ENCODE assay signal across 1 cellular context in the genomic region with DNA sequence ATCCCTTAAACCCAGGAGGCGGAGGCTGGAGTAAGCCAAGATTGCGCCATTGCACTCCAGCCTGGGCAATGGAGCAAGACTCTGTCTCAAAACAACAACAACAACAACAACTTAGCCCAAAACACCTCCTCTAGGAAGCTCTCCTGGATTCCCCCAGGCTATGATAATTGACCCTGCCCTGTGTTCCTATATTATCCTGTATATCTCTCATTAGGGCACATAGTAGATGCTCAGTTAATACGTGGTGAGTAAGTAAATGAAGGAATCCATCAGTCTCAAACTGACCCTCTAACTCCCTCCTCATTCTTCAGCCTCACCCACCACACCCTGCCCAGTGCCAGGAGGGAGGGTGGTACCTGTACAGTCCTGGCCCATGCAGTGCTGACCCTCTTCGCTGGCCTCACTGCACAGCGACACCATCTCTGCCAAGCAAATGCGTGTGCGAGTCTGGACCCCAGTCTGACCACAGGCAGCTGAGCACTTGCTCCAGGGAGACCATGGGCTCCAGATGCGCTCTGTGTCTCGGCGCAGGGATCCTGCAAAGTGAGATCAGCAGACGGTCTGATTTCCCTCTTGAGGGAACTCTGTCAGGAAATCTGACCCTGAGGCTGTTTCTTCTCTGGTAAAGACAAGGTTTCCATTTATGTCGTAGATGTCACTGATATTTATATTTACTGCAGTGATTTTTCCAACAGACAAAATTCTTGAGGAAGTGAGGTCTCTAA.
TF ChIP-seq lines count a peak whose summit lies in the region.

No MANE protein-coding gene starts in this region.

TF ChIP-seq in H1, 55 proteins besides CTCF, POLR2A, EP300 and RAD21:
- TF ChIP-seq FOSL1 (IDR thresholded peaks at IDR 0.05; ENCODE audit: insufficient read depth, low read depth, low read length) (no peak), MAX (IDR thresholded peaks at IDR 0.05) (no peak), CBX8 (IDR thresholded peaks at IDR 0.05; ENCODE audit: borderline replicate concordance, low read depth, low read length) (no peak), TCF12 (IDR thresholded peaks at IDR 0.05; ENCODE audit: low read depth, low read length) (no peak)
